In the genomic region with DNA sequence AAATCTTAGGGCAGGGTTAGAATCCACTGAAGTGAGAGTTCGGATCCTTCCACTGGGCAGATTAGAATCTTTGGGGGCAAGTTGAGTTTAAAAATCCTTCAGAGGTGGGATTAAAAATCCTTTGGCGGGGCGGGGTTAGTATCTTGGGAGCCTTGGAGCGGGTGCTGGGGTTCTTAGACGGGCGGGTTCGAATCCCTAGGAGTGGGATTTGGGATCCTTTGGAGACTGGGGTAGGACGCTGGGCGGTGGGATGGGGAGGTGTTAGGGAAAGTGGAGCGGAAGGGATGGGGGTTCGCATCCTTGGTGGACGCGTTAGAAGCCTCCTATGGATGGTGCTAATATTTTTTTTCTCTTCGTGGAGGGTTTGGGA, we compare ENCODE assay signal across 3 cellular contexts.
TF ChIP-seq lines count a peak whose summit lies in the region.

No MANE protein-coding gene starts in this region.

TF ChIP-seq in liver, 16 proteins besides CTCF, POLR2A, EP300 and RAD21:
- TF ChIP-seq SP1 (IDR thresholded peaks at IDR 0.05), result no peak

TF ChIP-seq in HepG2, 621 proteins besides CTCF, POLR2A, EP300 and RAD21:
- TF ChIP-seq ZNF253 (CRISPR knock-in tag; IDR thresholded peaks at IDR 0.05; ENCODE audit: borderline replicate concordance), result no peak
- no peak for TF ChIP-seq REPIN1 (CRISPR knock-in tag; IDR thresholded peaks at IDR 0.05; ENCODE audit: borderline replicate concordance, low read depth)
- TF ChIP-seq CENPX (CRISPR knock-in tag; IDR thresholded peaks at IDR 0.05), result no peak
- TF ChIP-seq, protein P1, sequence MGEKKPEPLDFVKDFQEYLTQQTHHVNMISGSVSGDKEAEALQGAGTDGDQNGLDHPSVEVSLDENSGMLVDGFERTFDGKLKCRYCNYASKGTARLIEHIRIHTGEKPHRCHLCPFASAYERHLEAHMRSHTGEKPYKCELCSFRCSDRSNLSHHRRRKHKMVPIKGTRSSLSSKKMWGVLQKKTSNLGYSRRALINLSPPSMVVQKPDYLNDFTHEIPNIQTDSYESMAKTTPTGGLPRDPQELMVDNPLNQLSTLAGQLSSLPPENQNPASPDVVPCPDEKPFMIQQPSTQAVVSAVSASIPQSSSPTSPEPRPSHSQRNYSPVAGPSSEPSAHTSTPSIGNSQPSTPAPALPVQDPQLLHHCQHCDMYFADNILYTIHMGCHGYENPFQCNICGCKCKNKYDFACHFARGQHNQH (CRISPR knock-in tag; IDR thresholded peaks at IDR 0.05), result no peak
- no peak for TF ChIP-seq RFX3 (CRISPR knock-in tag; IDR thresholded peaks at IDR 0.05)
- TF ChIP-seq, protein P2, sequence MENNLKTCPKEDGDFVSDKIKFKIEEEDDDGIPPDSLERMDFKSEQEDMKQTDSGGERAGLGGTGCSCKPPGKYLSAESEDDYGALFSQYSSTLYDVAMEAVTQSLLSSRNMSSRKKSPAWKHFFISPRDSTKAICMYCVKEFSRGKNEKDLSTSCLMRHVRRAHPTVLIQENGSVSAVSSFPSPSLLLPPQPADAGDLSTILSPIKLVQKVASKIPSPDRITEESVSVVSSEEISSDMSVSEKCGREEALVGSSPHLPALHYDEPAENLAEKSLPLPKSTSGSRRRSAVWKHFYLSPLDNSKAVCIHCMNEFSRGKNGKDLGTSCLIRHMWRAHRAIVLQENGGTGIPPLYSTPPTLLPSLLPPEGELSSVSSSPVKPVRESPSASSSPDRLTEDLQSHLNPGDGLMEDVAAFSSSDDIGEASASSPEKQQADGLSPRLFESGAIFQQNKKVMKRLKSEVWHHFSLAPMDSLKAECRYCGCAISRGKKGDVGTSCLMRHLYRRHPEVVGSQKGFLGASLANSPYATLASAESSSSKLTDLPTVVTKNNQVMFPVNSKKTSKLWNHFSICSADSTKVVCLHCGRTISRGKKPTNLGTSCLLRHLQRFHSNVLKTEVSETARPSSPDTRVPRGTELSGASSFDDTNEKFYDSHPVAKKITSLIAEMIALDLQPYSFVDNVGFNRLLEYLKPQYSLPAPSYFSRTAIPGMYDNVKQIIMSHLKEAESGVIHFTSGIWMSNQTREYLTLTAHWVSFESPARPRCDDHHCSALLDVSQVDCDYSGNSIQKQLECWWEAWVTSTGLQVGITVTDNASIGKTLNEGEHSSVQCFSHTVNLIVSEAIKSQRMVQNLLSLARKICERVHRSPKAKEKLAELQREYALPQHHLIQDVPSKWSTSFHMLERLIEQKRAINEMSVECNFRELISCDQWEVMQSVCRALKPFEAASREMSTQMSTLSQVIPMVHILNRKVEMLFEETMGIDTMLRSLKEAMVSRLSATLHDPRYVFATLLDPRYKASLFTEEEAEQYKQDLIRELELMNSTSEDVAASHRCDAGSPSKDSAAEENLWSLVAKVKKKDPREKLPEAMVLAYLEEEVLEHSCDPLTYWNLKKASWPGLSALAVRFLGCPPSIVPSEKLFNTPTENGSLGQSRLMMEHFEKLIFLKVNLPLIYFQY (CRISPR knock-in tag; IDR thresholded peaks at IDR 0.05; ENCODE audit: borderline replicate concordance), result no peak
- no peak for TF ChIP-seq ZNF672 (CRISPR knock-in tag; IDR thresholded peaks at IDR 0.05)
- no peak for TF ChIP-seq ZNF567 (CRISPR knock-in tag; IDR thresholded peaks at IDR 0.05; ENCODE audit: borderline replicate concordance)
- no peak for TF ChIP-seq NR3C1 (CRISPR knock-in tag; IDR thresholded peaks at IDR 0.05)
- no peak for TF ChIP-seq ZNF441 (CRISPR knock-in tag; IDR thresholded peaks at IDR 0.05; ENCODE audit: borderline replicate concordance)
- no peak for TF ChIP-seq ZNF317 (CRISPR knock-in tag; IDR thresholded peaks at IDR 0.05)
- TF ChIP-seq SRSF9 (IDR thresholded peaks at IDR 0.05; ENCODE audit: borderline replicate concordance, insufficient read depth, low read depth, low read length, poor library complexity, severe bottlenecking), result no peak
- TF ChIP-seq ZNF547 (CRISPR knock-in tag; IDR thresholded peaks at IDR 0.05), result no peak

TF ChIP-seq in GM12878, 131 proteins besides CTCF, POLR2A, EP300 and RAD21:
- TF ChIP-seq NFYA (IDR thresholded peaks at IDR 0.05; ENCODE audit: borderline replicate concordance, low read depth, low read length) (no peak), NR2F1 (conservative IDR thresholded peaks at IDR 0.05) (0 out of 2 replicates have a peak, but pooled peaks have one; percentile 37)
